Comparison of ENCODE assay signal across 24 cellular contexts in genomic region chr9:93917121-93917853, GRCh38. TPM values are rescaled to one million over a fixed set of nuclear protein-coding genes. Genes with fewer than 3 reads are reported as not detected.
"Had no signal": no experiment of that assay in that cellular context is flagged by ENCODE, and none has a peak within 500 bp of the region (broad histone marks: within the 10 kb centered on the region; RNA-seq: fewer than 3 reads in every experiment).

No MANE protein-coding gene starts in this region.

- ATAC-seq: effector memory CD8-positive, alpha-beta T cell; gastroesophageal sphincter; left cardiac atrium; lower lobe of right lung; pancreas; stimulated activated effector memory CD8-positive, alpha-beta T cell treated with anti-CD3 and anti-CD28 coated beads, Interleukin-12 subunit alpha, Interleukin-12 subunit beta, amount 100 ng/mL, for 72 hours; stimulated activated naive CD8-positive, alpha-beta T cell treated with anti-CD3 and anti-CD28 coated beads, Interleukin-15, Interleukin-2, amounts not matched to agents 100 U/mL and 50 U/mL, for 24 hours had no signal

- H3K27me3 ChIP-seq: hepatocyte, pancreas, thyroid gland, upper lobe of left lung, uterus had no signal

- H3K4me2 ChIP-seq: hepatocyte had no signal

- H3K79me2 ChIP-seq: hepatocyte had no signal

- H2AFZ ChIP-seq: hepatocyte had no signal

- DNase-seq: effector memory CD8-positive, alpha-beta T cell; esophagus squamous epithelium; foreskin fibroblast; head of caudate nucleus; kidney; left cardiac atrium; left ventricle myocardium inferior; lower lobe of right lung; naive B cell; stimulated activated CD4-positive, alpha-beta T cell treated with anti-CD3 and anti-CD28 coated beads, Interleukin-4, amount 100 ng/mL, for 1 hour; stimulated activated CD8-positive, alpha-beta memory T cell treated with anti-CD3 and anti-CD28 coated beads, Interleukin-4, amount 100 ng/mL, for 48 hours; stimulated activated naive CD8-positive, alpha-beta T cell treated with anti-CD3 and anti-CD28 coated beads, Interleukin-15, Interleukin-2, amounts not matched to agents 100 U/mL and 50 U/mL, for 24 hours; thyroid gland; upper lobe of left lung; uterus had no signal

- FAIRE-seq: kidney, pancreas had no signal

- H3K36me3 ChIP-seq: esophagus squamous epithelium, gastroesophageal sphincter, left ventricle myocardium inferior, lower lobe of right lung, pancreas, prostate gland, suprapubic skin, thyroid gland, upper lobe of left lung, uterus had no signal

- H3K27ac ChIP-seq: esophagus squamous epithelium, gastroesophageal sphincter, hepatocyte, left ventricle myocardium inferior, lower lobe of right lung, pancreas, prostate gland, suprapubic skin, thyroid gland, upper lobe of left lung, uterus had no signal

- H3K4me3 ChIP-seq: esophagus squamous epithelium, gastroesophageal sphincter, hepatocyte, left ventricle myocardium inferior, lower lobe of right lung, pancreas, prostate gland, suprapubic skin, thyroid gland, upper lobe of left lung, uterus had no signal

- H3K4me1 ChIP-seq: left ventricle myocardium inferior, lower lobe of right lung, pancreas, thyroid gland, upper lobe of left lung, uterus had no signal

- H3K9me3 ChIP-seq: esophagus squamous epithelium, gastroesophageal sphincter, left ventricle myocardium inferior, lower lobe of right lung, pancreas, prostate gland, suprapubic skin, thyroid gland, upper lobe of left lung, uterus had no signal

RNA-seq across cellular contexts. Expression of gene BARX1, which starts 37.9 kb away (rescaled TPM):
- total RNA-seq: epithelial cell of proximal tubule, esophagus squamous epithelium, kidney, left cardiac atrium, left ventricle myocardium inferior, lower lobe of right lung, mesothelial cell of epicardium, renal cortical epithelial cell, suprapubic skin, upper lobe of left lung had no signal
